Comparison of ENCODE assay signal across 22 cellular contexts in the genomic region with DNA sequence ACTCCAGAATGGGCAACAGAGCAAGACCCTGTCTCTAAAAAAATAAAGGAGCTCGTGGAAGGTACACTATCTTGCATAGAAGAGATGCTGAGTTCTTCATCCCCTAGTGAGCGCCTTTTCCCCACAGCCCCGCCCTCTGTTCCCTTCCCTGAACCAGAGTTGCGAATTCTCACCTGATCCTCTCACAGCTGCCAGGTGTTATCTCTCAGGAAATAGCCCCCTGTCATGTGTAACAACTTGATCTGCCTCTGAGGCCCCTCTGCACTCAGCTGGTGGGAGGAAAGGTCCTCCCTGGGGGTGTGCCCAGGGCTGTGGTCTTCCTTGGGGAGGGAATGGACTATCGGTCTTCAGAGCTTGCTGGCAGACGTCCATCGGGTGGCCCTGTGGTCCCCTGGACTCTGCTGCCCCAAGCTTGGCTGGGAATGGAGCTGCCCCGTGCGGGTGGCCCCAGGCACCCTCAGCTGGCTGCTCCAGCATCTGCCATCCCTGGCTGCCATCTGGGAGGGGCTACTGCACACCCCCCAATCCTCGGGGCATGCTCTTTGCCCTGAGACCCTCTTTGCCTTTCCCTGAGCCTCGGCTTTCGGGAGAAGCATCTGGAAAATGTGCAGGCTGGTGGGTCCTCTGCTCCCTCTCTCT.
"Had no signal": no experiment of that assay in that cellular context is flagged by ENCODE, and none has a peak within 500 bp of the region (broad histone marks: within the 10 kb centered on the region; RNA-seq: fewer than 3 reads in every experiment).

No MANE protein-coding gene starts in this region.

- H3K36me3 ChIP-seq: esophagus squamous epithelium, left lung, prostate gland, right atrium auricular region, spleen, tibial artery had no signal

- ATAC-seq: left lung; natural killer cell; stimulated activated memory B cell treated with anti-CD40 and anti-IgM and Interleukin-4, amounts not matched to agents 10 μg/mL and 1 μg/mL and 100 μg/mL, for 72 hours; stimulated activated naive CD8-positive, alpha-beta T cell treated with anti-CD3 and anti-CD28 coated beads, Interleukin-15, Interleukin-2, amounts not matched to agents 100 U/mL and 50 U/mL, for 24 hours had no signal

- H3K27ac ChIP-seq: coronary artery, esophagus squamous epithelium, left lung, parathyroid adenoma, prostate gland, right atrium auricular region, skin epidermis, spleen, testis, tibial artery had no signal

- DNase-seq: dermis blood vessel endothelial cell; effector memory CD4-positive, alpha-beta T cell; erythroblast; esophagus squamous epithelium; foreskin melanocyte; hypothalamus; natural killer cell; spleen; stimulated activated CD4-positive, alpha-beta T cell treated with anti-CD3 and anti-CD28 coated beads, Interleukin-4, amount 100 ng/mL, for 4 hours; stimulated activated naive CD8-positive, alpha-beta T cell treated with anti-CD3 and anti-CD28 coated beads, Interleukin-15, Interleukin-2, amounts not matched to agents 100 U/mL and 50 U/mL, for 24 hours; substantia nigra; testis had no signal

- H3K9ac ChIP-seq: parathyroid adenoma had no signal

- H3K27me3 ChIP-seq: left lung, right atrium auricular region, testis had no signal

- H2AFZ ChIP-seq: parathyroid adenoma had no signal

- H3K9me3 ChIP-seq: left lung, prostate gland, right atrium auricular region, testis, tibial artery had no signal

- H3K79me2 ChIP-seq: parathyroid adenoma had no signal

- H3K4me3 ChIP-seq: coronary artery, esophagus squamous epithelium, left lung, prostate gland, right atrium auricular region, skin epidermis, spleen, testis, tibial artery had no signal

- FAIRE-seq: endometrium, keratinocyte had no signal
